20 cellular contexts compared by ENCODE assay signal in genomic region chr11:75779960-75780359, GRCh38.
"Had no signal": no experiment of that assay in that cellular context is flagged by ENCODE, and none has a peak within 500 bp of the region (broad histone marks: within the 10 kb centered on the region; RNA-seq: fewer than 3 reads in every experiment).

No MANE protein-coding gene starts in this region.

- H3K27ac ChIP-seq: brain microvascular endothelial cell, colonic mucosa, epithelial cell of prostate, foreskin keratinocyte, left lung, sigmoid colon, thyroid gland had no signal

- H3K27ac Mint-ChIP-seq: activated CD8-positive, alpha-beta memory T cell treated with anti-CD3 and anti-CD28 coated beads, Interleukin-2, amount 10 ng/mL, durations not matched to agents 7 days and 5 days; activated T-helper 17 cell treated with anti-CD3 and anti-CD28 coated beads, Interleukin-2, amount 50 U/mL, for 72 hours; endodermal cell had no signal

- DNase-seq: activated CD8-positive, alpha-beta memory T cell treated with anti-CD3 and anti-CD28 coated beads, Interleukin-2, amount 10 ng/mL, durations not matched to agents 7 days and 5 days; activated naive CD4-positive, alpha-beta T cell; activated T-cell treated with anti-CD3 and anti-CD28 coated beads, Interleukin-2, amount 50 U/mL, for 1 hour; brain microvascular endothelial cell; colonic mucosa; endodermal cell; foreskin keratinocyte; glutamatergic neuron; left lung; mammary epithelial cell; sigmoid colon; SK-N-SH; stimulated activated CD4-positive, alpha-beta T cell treated with anti-CD3 and anti-CD28 coated beads, Interleukin-4, amount 100 ng/mL, for 4 hours; stimulated activated naive CD4-positive, alpha-beta T cell; T1000; thyroid gland had no signal

- H3K27me3 ChIP-seq: brain microvascular endothelial cell, colonic mucosa, foreskin keratinocyte, left lung, sigmoid colon, thyroid gland had no signal

- H3K4me1 ChIP-seq: colonic mucosa, foreskin keratinocyte, sigmoid colon, thyroid gland had no signal

- ATAC-seq: activated CD4-positive, CD25-positive, alpha-beta regulatory T cell treated with anti-CD3 and anti-CD28 coated beads, Interleukin-2, amount 50 U/mL, for 24 hours; activated CD8-positive, alpha-beta memory T cell treated with anti-CD3 and anti-CD28 coated beads, Interleukin-2, amount 10 ng/mL, durations not matched to agents 7 days and 5 days; activated T-helper 17 cell treated with anti-CD3 and anti-CD28 coated beads, Interleukin-2, amount 50 U/mL, for 72 hours; foreskin keratinocyte; left lung had no signal

- H3K4me3 ChIP-seq: colonic mucosa, left lung, sigmoid colon, thyroid gland had no signal

- H3K9me3 Mint-ChIP-seq: activated T-helper 17 cell treated with anti-CD3 and anti-CD28 coated beads, Interleukin-2, amount 50 U/mL, for 72 hours; central memory CD8-positive, alpha-beta T cell; endodermal cell had no signal

- H3K36me3 Mint-ChIP-seq: activated CD8-positive, alpha-beta memory T cell treated with anti-CD3 and anti-CD28 coated beads, Interleukin-2, amount 10 ng/mL, durations not matched to agents 7 days and 5 days had no signal

- H3K9me3 ChIP-seq: colonic mucosa, left lung, sigmoid colon, SK-N-SH, thyroid gland had no signal

- H3K4me3 Mint-ChIP-seq: activated CD8-positive, alpha-beta memory T cell treated with anti-CD3 and anti-CD28 coated beads, Interleukin-2, amount 10 ng/mL, durations not matched to agents 7 days and 5 days; activated T-helper 17 cell treated with anti-CD3 and anti-CD28 coated beads, Interleukin-2, amount 50 U/mL, for 72 hours; central memory CD8-positive, alpha-beta T cell; endodermal cell had no signal

- H3K36me3 ChIP-seq: brain microvascular endothelial cell, colonic mucosa, sigmoid colon, thyroid gland had no signal

- H3K27me3 Mint-ChIP-seq: activated CD8-positive, alpha-beta memory T cell treated with anti-CD3 and anti-CD28 coated beads, Interleukin-2, amount 10 ng/mL, durations not matched to agents 7 days and 5 days; activated T-helper 17 cell treated with anti-CD3 and anti-CD28 coated beads, Interleukin-2, amount 50 U/mL, for 72 hours; central memory CD8-positive, alpha-beta T cell had no signal
